Comparison of ENCODE assay signal across 8 cellular contexts in genomic region chr1:86396503-86396900, GRCh38. TPM values are rescaled to one million over a fixed set of nuclear protein-coding genes. Genes with fewer than 3 reads are reported as not detected.
DNase-seq lines count a peak whose midpoint lies in the region; ATAC-seq and TF ChIP-seq lines count a peak whose summit lies in the region.

No MANE protein-coding gene starts in this region.

- no peak for TF ChIP-seq CTCF in MCF 10A (IDR thresholded peaks at IDR 0.05; ENCODE audit: unreplicated experiment)

- H3K36me3 ChIP-seq in ES-I3 (ENCODE audit: insufficient read depth, low read length): no peaks in the 10 kb centered on the region

- BruUV-seq in MCF 10A (replicated peaks; lab: Mats Ljungman, UMichigan): TSS peak; percentile 74

- POLR2A ChIA-PET in MCF 10A (lab: Yijun Ruan, JAX): interaction anchor here (0.5 to 5.6 kb wide), 19 partner anchors 10 to 518 kb away, joined by 3 to 126 read pairs (median 5); partner anchors contain the start of genes CLCA2, SELENOF and SH3GLB1

- no peaks in the 10 kb centered on the region for H3K9me3 Mint-ChIP-seq in MCF 10A (ENCODE audit: unreplicated experiment)

- no peaks in the 10 kb centered on the region for H3K4me1 ChIP-seq in ES-I3 (ENCODE audit: insufficient read depth, low read length)
- H3K4me1 ChIP-seq in mononuclear cell (ENCODE audit: insufficient read depth, low read length): peaks cover 26% of the 10 kb centered on the region

- H3K9ac ChIP-seq in ES-I3 (ENCODE audit: low read depth, low read length): peak overlapping the region; percentile 99

- H3K36me3 Mint-ChIP-seq in MCF 10A (ENCODE audit: insufficient read depth, unreplicated experiment): no peaks in the 10 kb centered on the region

- H3K9me3 ChIP-seq in ES-I3 (ENCODE audit: control insufficient read depth, insufficient read depth, low read length) (no peaks in the 10 kb centered on the region), mononuclear cell (ENCODE audit: low read depth, low read length) (no peaks in the 10 kb centered on the region)

- no peak for DNase-seq in Jurkat, Clone E6-1 (ENCODE audit: low read depth, low spot score)
- DNase-seq in MCF 10A (ENCODE audit: unreplicated experiment) (no peak), COLO829 (ENCODE audit: low spot score) (no peak), GM03348 (ENCODE audit: low spot score) (no peak), NCI-H446 treated with DMSO at 0.1 percent for 48 hours (lab: John Stamatoyannopoulos, UW) (no peak)

- CTCF ChIA-PET in MCF 10A (lab: Yijun Ruan, JAX): interaction anchor here (0.7 to 1.9 kb wide), 11 partner anchors 10 to 332 kb away, joined by 3 to 8 read pairs (median 4); no protein-coding TSS in a partner anchor

- H3K4me1 Mint-ChIP-seq in MCF 10A (ENCODE audit: insufficient read depth, unreplicated experiment): peaks cover 13% of the 10 kb centered on the region

- H3K4me3 Mint-ChIP-seq in MCF 10A (ENCODE audit: unreplicated experiment): peak overlapping the region; percentile 94

- H3K4me3 ChIP-seq in Jurkat, Clone E6-1 (ENCODE audit: low read length): peak overlapping the region; percentile 86
- H3K4me3 ChIP-seq in mononuclear cell (ENCODE audit: low read length): peak overlapping the region; percentile 87

- H3K27me3 ChIP-seq in mononuclear cell (ENCODE audit: insufficient read depth, low read length): no peaks in the 10 kb centered on the region

- H3K27ac Mint-ChIP-seq in MCF 10A (ENCODE audit: low read depth, unreplicated experiment): peak overlapping the region; percentile 98

- peak; percentile 23 for ATAC-seq in GM21526 (IDR thresholded peaks at IDR 0.05; ENCODE audit: low FRiP score, unreplicated experiment)

- intact Hi-C loops in MCF 10A (cut with micrococcal nuclease): no loop called here

- no peaks in the 10 kb centered on the region for H3K27me3 Mint-ChIP-seq in MCF 10A (ENCODE audit: insufficient read depth, unreplicated experiment)

RNA-seq across cellular contexts. Expression of gene ODF2L, which starts 0.4 kb away (rescaled TPM):
- polyA plus RNA-seq in Jurkat, Clone E6-1 (2012; ENCODE audit: insufficient read depth, insufficient read length): 24.4 TPM
- 35.5 and 39.0 TPM in 2 replicates for total RNA-seq in MCF 10A (2022)
- 57.9 TPM for total RNA-seq in mononuclear cell

RNA-seq across cellular contexts. Expression of gene CLCA2, which starts 27.5 kb away (rescaled TPM):
- polyA plus RNA-seq in Jurkat, Clone E6-1 (2012; ENCODE audit: insufficient read depth, insufficient read length): not detected
- 87.8 and 113 TPM in 2 replicates for total RNA-seq in MCF 10A (2022)
- total RNA-seq in mononuclear cell: not detected

Comparison
In these comparisons a context has a peak if more than half of its experiments do, and no peak if none do; other contexts are left out.
1. RNA of gene CLCA2, which starts 27.5 kb away (total RNA-seq): 87.8 to 113 TPM in MCF 10A; not detected in mononuclear cell (single experiment); every median in the first group is over 10 times any median in the second.